15 cellular contexts compared by ENCODE assay signal in genomic region chr14:89907655-89908054, GRCh38. TPM values are rescaled to one million over a fixed set of nuclear protein-coding genes. Genes with fewer than 3 reads are reported as not detected.
DNase-seq lines count a peak whose midpoint lies in the region; ATAC-seq and TF ChIP-seq lines count a peak whose summit lies in the region.
"Had no signal": no experiment of that assay in that cellular context is flagged by ENCODE, and none has a peak within 500 bp of the region (broad histone marks: within the 10 kb centered on the region; RNA-seq: fewer than 3 reads in every experiment).

No MANE protein-coding gene starts in this region.

- H3K4me2 ChIP-seq in mesendoderm (ENCODE audit: low read length) = no peak overlapping the region
- H3K4me2 ChIP-seq: BLaER1 treated with 17β-estradiol and CSF1 and Interleukin-3, amounts not matched to agents 10 nM and 100 nM had no signal

- POLR2A ChIA-PET in HEK293 (lab: Yijun Ruan, JAX) = no interaction called here

- no peak overlapping the region for H2AK5ac ChIP-seq in mesendoderm (ENCODE audit: low read length)

- H3K36me3 ChIP-seq in HEK293 (ENCODE audit: control insufficient read depth in 2 of 2, insufficient read depth in 1 of 2, low read length in 2 of 2) (no peaks in the 10 kb centered on the region), SJCRH30 (no peaks in the 10 kb centered on the region), mesendoderm (ENCODE audit: control insufficient read depth, insufficient read depth, low read length) (no peaks in the 10 kb centered on the region)
- H3K36me3 ChIP-seq: BLaER1 treated with 17β-estradiol and CSF1 and Interleukin-3, amounts not matched to agents 10 nM and 100 nM had no signal

- intact Hi-C loops in head of caudate nucleus (cut with DNase I) = no loop called here

- no CpG with 5 or more reads among the region's 4 CpGs for WGBS in mesendoderm (ENCODE audit: extremely low coverage, insufficient coverage, low lambda C conversion rate)

- H3K56ac ChIP-seq in mesendoderm (ENCODE audit: low read length) = no peak overlapping the region

- H3K27me3 ChIP-seq in SJCRH30 = no peaks in the 10 kb centered on the region
- H3K27me3 ChIP-seq in mesendoderm (ENCODE audit: insufficient read depth, low read length, poor library complexity) = no peaks in the 10 kb centered on the region
- H3K27me3 ChIP-seq: BLaER1 treated with 17β-estradiol and CSF1 and Interleukin-3, amounts not matched to agents 10 nM and 100 nM had no signal

- no peak overlapping the region for H2BK5ac ChIP-seq in mesendoderm (ENCODE audit: low read length)

- H4K5ac ChIP-seq in mesendoderm (ENCODE audit: low read length) = no peak overlapping the region

- H3K4ac ChIP-seq in mesendoderm (ENCODE audit: low read depth, low read length) = no peak overlapping the region

- CTCF ChIA-PET in HEK293 (lab: Yijun Ruan, JAX) = interaction anchor here (0.8 to 1.2 kb wide), 2 partner anchors 32 to 33 kb away, joined by 3 read pairs; no protein-coding TSS in a partner anchor

- DNase-seq in NCI-H146 treated with DMSO at 0.1 percent for 48 hours (lab: John Stamatoyannopoulos, UW; ENCODE audit: unreplicated experiment) (peak; percentile 52), SJCRH30 (peak in 1 of 2 experiments; percentile 6), mesendoderm (peak; percentile 61), head of caudate nucleus (no peak), midbrain (lab: John Stamatoyannopoulos, UW) (no peak)
- DNase-seq: Calu3; CD8-positive, alpha-beta T cell; DMS53; DND-41; EL had no signal

- H3K4me3 ChIP-seq in HEK293 (ENCODE audit: low read depth, low read length) = no peak overlapping the region
- no peak overlapping the region for H3K4me3 ChIP-seq in SJCRH30
- no peak overlapping the region for H3K4me3 ChIP-seq in mesendoderm (ENCODE audit: low read length)
- H3K4me3 ChIP-seq: BLaER1 treated with 17β-estradiol and CSF1 and Interleukin-3, amounts not matched to agents 10 nM and 100 nM; GM12878 had no signal

- peaks cover 21% of the 10 kb centered on the region for H3K4me1 ChIP-seq in HEK293 (ENCODE audit: control insufficient read depth, insufficient read depth, low read length)
- H3K4me1 ChIP-seq in SJCRH30 = peaks cover 31% of the 10 kb centered on the region
- H3K4me1 ChIP-seq in mesendoderm (ENCODE audit: control insufficient read depth, low read depth, low read length) = no peaks in the 10 kb centered on the region

- no peaks in the 10 kb centered on the region for H3K79me1 ChIP-seq in mesendoderm (ENCODE audit: low read length)

- no peak overlapping the region for H2BK15ac ChIP-seq in mesendoderm (replicated peaks; ENCODE audit: low read depth)

- H3K27ac ChIP-seq in HEK293 (ENCODE audit: extremely low read depth, low read depth, low read length) (no peak overlapping the region), SJCRH30 (peak overlapping the region; percentile 94; the same call in 1 of the 2 replicates), mesendoderm (ENCODE audit: low read depth, low read length) (no peak overlapping the region)
- H3K27ac ChIP-seq: BLaER1 treated with 17β-estradiol and CSF1 and Interleukin-3, amounts not matched to agents 10 nM and 100 nM had no signal

- ATAC-seq in HG02642 (IDR thresholded peaks at IDR 0.05; ENCODE audit: poor library complexity, unreplicated experiment) = no peak
- ATAC-seq: CD8-positive, alpha-beta T cell; GM12878; HCT116 had no signal

- no peak overlapping the region for H4K8ac ChIP-seq in mesendoderm (ENCODE audit: low read depth, low read length)

- no peaks in the 10 kb centered on the region for H3K79me2 ChIP-seq in mesendoderm (ENCODE audit: control insufficient read depth, insufficient read depth, low read length)

- H3K18ac ChIP-seq in mesendoderm (ENCODE audit: low read length) = no peak overlapping the region

- no peak overlapping the region for H2BK120ac ChIP-seq in mesendoderm (ENCODE audit: low read depth, low read length)

- H3K9ac ChIP-seq in mesendoderm (ENCODE audit: low read length) = no peak overlapping the region
- H3K9ac ChIP-seq: BLaER1 treated with 17β-estradiol and CSF1 and Interleukin-3, amounts not matched to agents 10 nM and 100 nM had no signal

- no peak for TF ChIP-seq CTCF in HEK293 (tag by site-specific recombination; IDR thresholded peaks at IDR 0.05)

- H3K23ac ChIP-seq in mesendoderm (ENCODE audit: low read length) = no peak overlapping the region

- H3K9me3 ChIP-seq in HEK293 (ENCODE audit: control insufficient read depth, insufficient read depth, low read depth, low read length) (no peaks in the 10 kb centered on the region), SJCRH30 (replicated peaks) (no peaks in the 10 kb centered on the region)
- H3K9me3 ChIP-seq: BLaER1 treated with 17β-estradiol and CSF1 and Interleukin-3, amounts not matched to agents 10 nM and 100 nM had no signal

TF ChIP-seq in HEK293, 187 proteins besides CTCF, POLR2A, EP300 and RAD21:
- TF ChIP-seq IKZF3 (tag by site-specific recombination; IDR thresholded peaks at IDR 0.05) (no peak), SCRT2 (tag by site-specific recombination; IDR thresholded peaks at IDR 0.05) (peak; percentile 81), SCRT1 (tag by site-specific recombination; IDR thresholded peaks at IDR 0.05; ENCODE audit: borderline replicate concordance) (peak; percentile 74; the same call in 1 of the 2 replicates)

RNA-seq across cellular contexts. Expression of gene EFCAB11, which starts 46.9 kb away (rescaled TPM):
- total RNA-seq in SJCRH30 (2014; rRNA removed; shearing (Covaris generic)) = 14.8 and 15.3 TPM in 2 replicates
- 8.6 TPM for polyA plus RNA-seq in mesendoderm (2013, experiment 1 of 2)
- 8.5 TPM for polyA plus RNA-seq in mesendoderm (2013, experiment 2 of 2)

RNA-seq across cellular contexts. Expression of gene TDP1, which starts 48.1 kb away (rescaled TPM):
- total RNA-seq in SJCRH30 (2014; rRNA removed; shearing (Covaris generic)) = 54.0 and 58.5 TPM in 2 replicates
- 37.6 TPM for polyA plus RNA-seq in mesendoderm (2013, experiment 1 of 2)
- polyA plus RNA-seq in mesendoderm (2013, experiment 2 of 2) = 38.1 TPM

Comparison
In these comparisons a context has a peak if more than half of its experiments do, and no peak if none do; other contexts are left out.
1. DNase-seq: peak in NCI-H146 treated with DMSO at 0.1 percent for 48 hours (single experiment) and mesendoderm (single experiment); none in head of caudate nucleus (0 of 42) and midbrain (single experiment).